ENCODE assay signal across 10 cellular contexts in genomic region chr15:69758291-69758771, GRCh38.
DNase-seq lines count a peak whose midpoint lies in the region; ATAC-seq and TF ChIP-seq lines count a peak whose summit lies in the region.
"Had no signal": no experiment of that assay in that cellular context is flagged by ENCODE, and none has a peak within 500 bp of the region (broad histone marks: within the 10 kb centered on the region; RNA-seq: fewer than 3 reads in every experiment).

No MANE protein-coding gene starts in this region.

- H3K27me3 ChIP-seq in SU-DHL-6 (ENCODE audit: low read length) (no peaks in the 10 kb centered on the region), upper lobe of left lung (no peaks in the 10 kb centered on the region)

- peaks cover 24 to 38% (median 29%) of the 10 kb centered on the region in 4 donors for H3K4me1 ChIP-seq in upper lobe of left lung

- peaks cover 96% of the 10 kb centered on the region for H3K4me1 Mint-ChIP-seq in activated naive CD4-positive, alpha-beta T cell treated with anti-CD3 and anti-CD28 coated beads for 36 hours (ENCODE audit: low read depth)

- no peak for TF ChIP-seq CTCF in SU-DHL-6 (IDR thresholded peaks at IDR 0.05; ENCODE audit: insufficient read depth, low read length, poor library complexity, severe bottlenecking)
- no peak for TF ChIP-seq CTCF in upper lobe of left lung (IDR thresholded peaks at IDR 0.05)

- H3K4me3 Mint-ChIP-seq in activated naive CD4-positive, alpha-beta T cell treated with anti-CD3 and anti-CD28 coated beads for 36 hours: no peak overlapping the region

- no peaks in the 10 kb centered on the region for H3K27me3 Mint-ChIP-seq in activated naive CD4-positive, alpha-beta T cell treated with anti-CD3 and anti-CD28 coated beads for 36 hours (ENCODE audit: low read depth)

- H3K27ac ChIP-seq in SU-DHL-6 (ENCODE audit: low read depth, low read length): peak overlapping the region; percentile 36; the same call in 1 of the 2 replicates
- H3K27ac ChIP-seq in upper lobe of left lung: peak overlapping the region; percentile 22 to 87 (median 58)
- H3K27ac ChIP-seq: epithelial cell of prostate had no signal

- no peak for DNase-seq in activated naive CD4-positive, alpha-beta T cell treated with anti-CD3 and anti-CD28 coated beads for 36 hours
- DNase-seq in activated naive CD4-positive, alpha-beta T cell treated with Interleukin-2 at 50 U/mL for 16 hours: no peak
- DNase-seq in fibroblast of peridontal ligament (ENCODE audit: extremely low read depth) (peak; percentile 38), upper lobe of left lung (no peak), head of caudate nucleus (no peak), NCI-H128 (lab: John Stamatoyannopoulos, UW; ENCODE audit: unreplicated experiment) (no peak), middle frontal gyrus (ENCODE audit: extremely low spot score, low spot score) (no peak)

- H3K36me3 Mint-ChIP-seq in activated naive CD4-positive, alpha-beta T cell treated with anti-CD3 and anti-CD28 coated beads for 36 hours (ENCODE audit: low read depth): peaks cover 7% of the 10 kb centered on the region

- no peak for ATAC-seq in upper lobe of left lung (ENCODE audit: low FRiP score in 2 of 2)

- no peaks in the 10 kb centered on the region for H3K36me3 ChIP-seq in SU-DHL-6 (ENCODE audit: low read length)
- H3K36me3 ChIP-seq in upper lobe of left lung: no peaks in the 10 kb centered on the region

- H3K9me3 Mint-ChIP-seq in activated naive CD4-positive, alpha-beta T cell treated with anti-CD3 and anti-CD28 coated beads for 36 hours: peaks cover 7% of the 10 kb centered on the region

- H3K27ac Mint-ChIP-seq in activated naive CD4-positive, alpha-beta T cell treated with anti-CD3 and anti-CD28 coated beads for 36 hours: peak overlapping the region; percentile 97

- TF ChIP-seq POLR2A in upper lobe of left lung (IDR thresholded peaks at IDR 0.05): no peak

- no peak overlapping the region for H3K9ac ChIP-seq in SU-DHL-6 (ENCODE audit: low read length)

- no peaks in the 10 kb centered on the region for H4K20me1 ChIP-seq in SU-DHL-6 (ENCODE audit: low read depth, low read length)

- H3K9me3 ChIP-seq in SU-DHL-6 (ENCODE audit: insufficient read depth, low read length) (peaks cover 8% of the 10 kb centered on the region; the same call in 1 of the 2 replicates), upper lobe of left lung (no peaks in the 10 kb centered on the region)

- peak overlapping the region; percentile 26 for H3K4me2 ChIP-seq in SU-DHL-6 (ENCODE audit: low read depth, low read length, poor library complexity, severe bottlenecking)

- no peaks in the 10 kb centered on the region for H3K79me2 ChIP-seq in SU-DHL-6 (ENCODE audit: insufficient read depth, low read length)

- TF ChIP-seq EP300 in upper lobe of left lung (IDR thresholded peaks at IDR 0.05): no peak

- no peak overlapping the region for H3K4me3 ChIP-seq in SU-DHL-6 (ENCODE audit: insufficient read depth, low read length, poor library complexity, severe bottlenecking)
- no peak overlapping the region for H3K4me3 ChIP-seq in upper lobe of left lung
- H3K4me3 ChIP-seq: skin epidermis had no signal

- no peak overlapping the region for H2AFZ ChIP-seq in SU-DHL-6 (ENCODE audit: low read depth, low read length, severe bottlenecking)

- no peaks in the 10 kb centered on the region for H3F3A ChIP-seq in SU-DHL-6 (ENCODE audit: insufficient read depth)

- CTCF ChIA-PET in activated naive CD4-positive, alpha-beta T cell treated with anti-CD3 and anti-CD28 coated beads for 36 hours (lab: Charles Lee): interaction anchor here (1.0 to 1.4 kb wide), 2 partner anchors 10 to 30 kb away, joined by 4 to 6 read pairs; no protein-coding TSS in a partner anchor

- intact Hi-C loops in activated naive CD4-positive, alpha-beta T cell treated with anti-CD3 and anti-CD28 coated beads for 36 hours (cut with micrococcal nuclease): loop anchor here (1.0 to 10.0 kb wide), 6 partner anchors 50 to 1919 kb away; no protein-coding TSS in a partner anchor
- intact Hi-C loops in head of caudate nucleus (cut with DNase I): no loop called here

- H3K9me2 ChIP-seq in SU-DHL-6 (replicated peaks; ENCODE audit: insufficient read depth, low read length): no peaks in the 10 kb centered on the region

- WGBS in upper lobe of left lung, 2 donors: 53 to 66% methylated on average over 2 of the region's 2 CpGs
